In genomic region chr4:162891788-162892707, GRCh38 we compare ENCODE assay signal across 9 cellular contexts.
DNase-seq lines count a peak whose midpoint lies in the region; ATAC-seq and TF ChIP-seq lines count a peak whose summit lies in the region.
"Had no signal": no experiment of that assay in that cellular context is flagged by ENCODE, and none has a peak within 500 bp of the region (broad histone marks: within the 10 kb centered on the region; RNA-seq: fewer than 3 reads in every experiment).

No MANE protein-coding gene starts in this region.

- TF ChIP-seq CTCF in brain microvascular endothelial cell (IDR thresholded peaks at IDR 0.05; ENCODE audit: low read depth, low read length, missing control alignments): no peak

- DNase-seq in H4 (ENCODE audit: low spot score) (peak; percentile 53), memory B cell (ENCODE audit: low spot score in 2 of 2) (no peak), GM03348 (ENCODE audit: low spot score) (no peak), NCI-H1417 treated with DMSO at 0.1 percent for 48 hours (lab: John Stamatoyannopoulos, UW) (no peak), brain microvascular endothelial cell (no peak), mesenteric fat pad (ENCODE audit: low spot score) (no peak)
- peak; percentile 58 for DNase-seq in Jurkat, Clone E6-1 (ENCODE audit: low read depth, low spot score)
- DNase-seq: SJCRH30 had no signal

- in situ Hi-C loops in brain microvascular endothelial cell (cut with HindIII; ENCODE audit: low pct_ligation_motif_present, low sequenced_read_pairs): no loop called here

- no peaks in the 10 kb centered on the region for H3K36me3 ChIP-seq in brain microvascular endothelial cell (replicated peaks)
- H3K36me3 ChIP-seq: SJCRH30 had no signal

- H3K27me3 Mint-ChIP-seq in memory B cell: peaks cover 2% of the 10 kb centered on the region

- peaks cover 8% of the 10 kb centered on the region for H3K4me1 Mint-ChIP-seq in memory B cell

- H3K27ac Mint-ChIP-seq in memory B cell: no peak overlapping the region

- H3K4me3 Mint-ChIP-seq in memory B cell: no peak overlapping the region

- H3K27ac ChIP-seq in brain microvascular endothelial cell: no peak overlapping the region
- H3K27ac ChIP-seq: SJCRH30 had no signal

- ATAC-seq in GM18861 (IDR thresholded peaks at IDR 0.05; ENCODE audit: unreplicated experiment) (peak; percentile 99), memory B cell (ENCODE audit: low read depth) (peak; percentile 72)

- H3K36me3 Mint-ChIP-seq in memory B cell: no peaks in the 10 kb centered on the region

- H3K9me3 Mint-ChIP-seq in memory B cell: peaks cover 2% of the 10 kb centered on the region

- no peaks in the 10 kb centered on the region for H3K27me3 ChIP-seq in brain microvascular endothelial cell (replicated peaks)
- H3K27me3 ChIP-seq: SJCRH30 had no signal

- H3K4me3 ChIP-seq in Jurkat, Clone E6-1 (ENCODE audit: low read length): no peak overlapping the region
- no peak overlapping the region for H3K4me3 ChIP-seq in brain microvascular endothelial cell (ENCODE audit: low read depth, low read length)
- H3K4me3 ChIP-seq: SJCRH30 had no signal

Comparison
In these comparisons a context has a peak if more than half of its experiments do, and no peak if none do; other contexts are left out.
1. DNase-seq: peak in H4 (single experiment) and Jurkat, Clone E6-1 (single experiment); none in memory B cell (0 of 2), GM03348 (single experiment), NCI-H1417 treated with DMSO at 0.1 percent for 48 hours (single experiment), brain microvascular endothelial cell (single experiment) and mesenteric fat pad (single experiment).